Comparison of ENCODE assay signal across 3 cellular contexts in genomic region chr17:82375359-82376041, GRCh38.
TF ChIP-seq lines count a peak whose summit lies in the region.

No MANE protein-coding gene starts in this region.

TF ChIP-seq in SK-N-SH, 30 proteins besides CTCF, POLR2A, EP300 and RAD21:
- no peak for TF ChIP-seq PBX3 (IDR thresholded peaks at IDR 0.05)
- 0 out of 2 replicates have a peak, but pooled peaks have one; percentile 35 for TF ChIP-seq EZH2phosphoT487 (IDR thresholded peaks at IDR 0.05; ENCODE audit: borderline replicate concordance, low read depth)
- TF ChIP-seq POLR2AphosphoS5 (IDR thresholded peaks at IDR 0.05; ENCODE audit: low read depth, low read length): no peak

TF ChIP-seq in SK-N-SH treated with all-trans-retinoic acid at 6 μM for 48 hours, 23 proteins besides CTCF, POLR2A, EP300 and RAD21:
- TF ChIP-seq PATZ1 (CRISPR knock-in tag; IDR thresholded peaks at IDR 0.05; ENCODE audit: borderline replicate concordance) (no peak), ZC3H10 (CRISPR knock-in tag; IDR thresholded peaks at IDR 0.05) (no peak), TSHZ2 (CRISPR knock-in tag; IDR thresholded peaks at IDR 0.05) (no peak), POU6F1 (CRISPR knock-in tag; IDR thresholded peaks at IDR 0.05; ENCODE audit: borderline replicate concordance, low read depth) (no peak), TCF4 (CRISPR knock-in tag; IDR thresholded peaks at IDR 0.05; ENCODE audit: borderline replicate concordance) (no peak)

TF ChIP-seq in GM23338, 12 proteins besides CTCF, POLR2A, EP300 and RAD21:
- TF ChIP-seq ETS1 (IDR thresholded peaks at IDR 0.05) (no peak), ZNF114 (CRISPR knock-in tag; IDR thresholded peaks at IDR 0.05) (no peak), ZNF331 (CRISPR knock-in tag; IDR thresholded peaks at IDR 0.05; ENCODE audit: low read depth) (no peak), EZH2 (IDR thresholded peaks at IDR 0.05; ENCODE audit: low read depth, unreplicated experiment) (no peak), EZH2phosphoT487 (IDR thresholded peaks at IDR 0.05; ENCODE audit: unreplicated experiment) (no peak), STAT1 (IDR thresholded peaks at IDR 0.05; ENCODE audit: unreplicated experiment) (no peak), POLR2AphosphoS5 (IDR thresholded peaks at IDR 0.05; ENCODE audit: low read depth) (no peak)
